22 cellular contexts compared by ENCODE assay signal in the genomic region with DNA sequence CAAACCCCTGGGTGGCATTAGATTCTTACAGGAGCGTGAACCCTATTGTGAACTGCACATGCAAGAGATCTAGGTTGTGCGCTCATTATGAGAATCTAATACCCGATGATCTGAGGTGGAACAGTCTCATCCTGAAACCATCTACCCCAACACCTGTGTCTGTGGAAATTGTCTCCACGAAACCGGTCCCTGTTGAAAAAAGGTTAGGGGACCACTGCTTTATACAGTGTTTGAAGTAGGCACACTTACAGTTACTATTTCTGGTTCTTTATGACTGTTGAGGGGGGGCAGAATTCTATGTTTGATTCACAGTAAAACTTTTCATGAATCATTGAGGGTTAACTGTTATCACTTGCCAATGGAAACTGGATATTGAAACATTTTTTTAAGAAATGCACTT.
A peak's percentile ranks its signal among the peaks of the same experiment; 100 is the strongest.
DNase-seq lines count a peak whose midpoint lies in the region; ATAC-seq and TF ChIP-seq lines count a peak whose summit lies in the region.
"Had no signal": no experiment of that assay in that cellular context is flagged by ENCODE, and none has a peak within 500 bp of the region (broad histone marks: within the 10 kb centered on the region; RNA-seq: fewer than 3 reads in every experiment).

No MANE protein-coding gene starts in this region.

- H3K27me3 Mint-ChIP-seq in activated CD4-positive, alpha-beta memory T cell treated with anti-CD3 and anti-CD28 coated beads, Interleukin-2, amount 10 ng/mL, durations not matched to agents 7 days and 5 days = no peaks in the 10 kb centered on the region
- no peaks in the 10 kb centered on the region for H3K27me3 Mint-ChIP-seq in natural killer cell (ENCODE audit: low read depth in 2 of 2)
- H3K27me3 Mint-ChIP-seq in stimulated activated naive CD8-positive, alpha-beta T cell treated with anti-CD3 and anti-CD28 coated beads, Interleukin-15, Interleukin-2, amounts not matched to agents 100 ng/mL and 50 ng/mL, for 24 hours = no peaks in the 10 kb centered on the region
- H3K27me3 Mint-ChIP-seq: CD8-positive, alpha-beta memory T cell; dendritic cell treated with granulocyte-macrophage colony-stimulating factor and Interleukin-4, amounts not matched to agents 40 ng/mL and 50 ng/mL, for 4 days; memory B cell had no signal

- intact Hi-C loops in natural killer cell (cut with micrococcal nuclease) = no loop called here

- POLR2A ChIA-PET in activated CD4-positive, alpha-beta memory T cell treated with anti-CD3 and anti-CD28 coated beads, Interleukin-2, amount 10 ng/mL, durations not matched to agents 7 days and 5 days (lab: Charles Lee) = no interaction called here

- H3K4me1 Mint-ChIP-seq in activated CD4-positive, alpha-beta memory T cell treated with anti-CD3 and anti-CD28 coated beads, Interleukin-2, amount 10 ng/mL, durations not matched to agents 7 days and 5 days = peaks cover 32% of the 10 kb centered on the region
- peaks cover 0 to 18% of the 10 kb centered on the region in 2 donors for H3K4me1 Mint-ChIP-seq in natural killer cell
- peaks cover 44% of the 10 kb centered on the region for H3K4me1 Mint-ChIP-seq in stimulated activated naive CD8-positive, alpha-beta T cell treated with anti-CD3 and anti-CD28 coated beads, Interleukin-15, Interleukin-2, amounts not matched to agents 100 ng/mL and 50 ng/mL, for 24 hours (ENCODE audit: low read depth)
- H3K4me1 Mint-ChIP-seq: neural crest cell had no signal

- peaks cover 89% of the 10 kb centered on the region for H3K36me3 Mint-ChIP-seq in activated CD4-positive, alpha-beta memory T cell treated with anti-CD3 and anti-CD28 coated beads, Interleukin-2, amount 10 ng/mL, durations not matched to agents 7 days and 5 days (ENCODE audit: low read depth)
- peaks cover 6% of the 10 kb centered on the region for H3K36me3 Mint-ChIP-seq in natural killer cell
- H3K36me3 Mint-ChIP-seq in stimulated activated naive CD8-positive, alpha-beta T cell treated with anti-CD3 and anti-CD28 coated beads, Interleukin-15, Interleukin-2, amounts not matched to agents 100 ng/mL and 50 ng/mL, for 24 hours (ENCODE audit: low read depth) = peaks cover 93% of the 10 kb centered on the region

- ATAC-seq in natural killer cell = no peak
- no peak for ATAC-seq in GM18502 (IDR thresholded peaks at IDR 0.05; ENCODE audit: poor library complexity, unreplicated experiment)
- no peak for ATAC-seq in HG03108 (IDR thresholded peaks at IDR 0.05; ENCODE audit: unreplicated experiment)
- ATAC-seq: SK-N-SH treated with all-trans-retinoic acid at 6 μM for 48 hours had no signal

- peak; percentile 12 for TF ChIP-seq CTCF in natural killer cell (IDR thresholded peaks at IDR 0.05)

- CTCF ChIA-PET in activated CD4-positive, alpha-beta memory T cell treated with anti-CD3 and anti-CD28 coated beads, Interleukin-2, amount 10 ng/mL, durations not matched to agents 7 days and 5 days (lab: Charles Lee) = no interaction called here

- H3K4me3 Mint-ChIP-seq in activated CD4-positive, alpha-beta memory T cell treated with anti-CD3 and anti-CD28 coated beads, Interleukin-2, amount 10 ng/mL, durations not matched to agents 7 days and 5 days = no peak overlapping the region
- no peak overlapping the region for H3K4me3 Mint-ChIP-seq in natural killer cell
- peak overlapping the region; percentile 5 for H3K4me3 Mint-ChIP-seq in stimulated activated naive CD8-positive, alpha-beta T cell treated with anti-CD3 and anti-CD28 coated beads, Interleukin-15, Interleukin-2, amounts not matched to agents 100 ng/mL and 50 ng/mL, for 24 hours
- H3K4me3 Mint-ChIP-seq: CD8-positive, alpha-beta memory T cell; dendritic cell treated with granulocyte-macrophage colony-stimulating factor and Interleukin-4, amounts not matched to agents 40 ng/mL and 50 ng/mL, for 4 days; memory B cell; neural crest cell had no signal

- peaks cover 8% of the 10 kb centered on the region for H3K9me3 Mint-ChIP-seq in activated CD4-positive, alpha-beta memory T cell treated with anti-CD3 and anti-CD28 coated beads, Interleukin-2, amount 10 ng/mL, durations not matched to agents 7 days and 5 days
- H3K9me3 Mint-ChIP-seq in natural killer cell = no peaks in the 10 kb centered on the region
- H3K9me3 Mint-ChIP-seq in stimulated activated naive CD8-positive, alpha-beta T cell treated with anti-CD3 and anti-CD28 coated beads, Interleukin-15, Interleukin-2, amounts not matched to agents 100 ng/mL and 50 ng/mL, for 24 hours = peaks cover 15% of the 10 kb centered on the region
- H3K9me3 Mint-ChIP-seq: CD8-positive, alpha-beta memory T cell; dendritic cell treated with granulocyte-macrophage colony-stimulating factor and Interleukin-4, amounts not matched to agents 40 ng/mL and 50 ng/mL, for 4 days; neural crest cell had no signal

- DNase-seq in stimulated activated CD4-positive, alpha-beta T cell treated with anti-CD3 and anti-CD28 coated beads, Interleukin-12 subunit alpha, Interleukin-12 subunit beta, amount 100 ng/mL, for 48 hours (ENCODE audit: low read depth in 2 of 3, low spot score in 1 of 3) = peak; percentile 2 to 32 (median 31)
- DNase-seq in stimulated activated CD4-positive, alpha-beta T cell treated with anti-CD3 and anti-CD28 coated beads, Interleukin-12 subunit alpha, Interleukin-12 subunit beta, amount 100 ng/mL, for 4 hours = no peak
- no peak for DNase-seq in activated CD4-positive, alpha-beta memory T cell treated with anti-CD3 and anti-CD28 coated beads, Interleukin-2, amount 10 ng/mL, durations not matched to agents 7 days and 5 days
- DNase-seq in natural killer cell = no peak
- DNase-seq in pons (ENCODE audit: low spot score) = no peak
- DNase-seq: CD8-positive, alpha-beta memory T cell; foreskin melanocyte; GOT3; IMR-90; kidney glomerular epithelial cell; MM.1S; NCI-H187 treated with DMSO at 0.1 percent for 48 hours; RPMI8226; spleen; testis had no signal

- H3K27ac Mint-ChIP-seq in activated CD4-positive, alpha-beta memory T cell treated with anti-CD3 and anti-CD28 coated beads, Interleukin-2, amount 10 ng/mL, durations not matched to agents 7 days and 5 days = peak overlapping the region; percentile 26
- H3K27ac Mint-ChIP-seq in natural killer cell = no peak overlapping the region
- peak overlapping the region; percentile 83 for H3K27ac Mint-ChIP-seq in stimulated activated naive CD8-positive, alpha-beta T cell treated with anti-CD3 and anti-CD28 coated beads, Interleukin-15, Interleukin-2, amounts not matched to agents 100 ng/mL and 50 ng/mL, for 24 hours
- H3K27ac Mint-ChIP-seq: dendritic cell treated with granulocyte-macrophage colony-stimulating factor and Interleukin-4, amounts not matched to agents 40 ng/mL and 50 ng/mL, for 4 days had no signal

Comparison
In these comparisons a context has a peak if more than half of its experiments do, and no peak if none do; other contexts are left out.
1. DNase-seq: peak in stimulated activated CD4-positive, alpha-beta T cell treated with anti-CD3 and anti-CD28 coated beads, Interleukin-12 subunit alpha, Interleukin-12 subunit beta, amount 100 ng/mL, for 48 hours (3 of 3); none in stimulated activated CD4-positive, alpha-beta T cell treated with anti-CD3 and anti-CD28 coated beads, Interleukin-12 subunit alpha, Interleukin-12 subunit beta, amount 100 ng/mL, for 4 hours (single experiment), activated CD4-positive, alpha-beta memory T cell treated with anti-CD3 and anti-CD28 coated beads, Interleukin-2, amount 10 ng/mL, durations not matched to agents 7 days and 5 days (single experiment), natural killer cell (single experiment) and pons (single experiment).
2. H3K27ac Mint-ChIP-seq: peak in activated CD4-positive, alpha-beta memory T cell treated with anti-CD3 and anti-CD28 coated beads, Interleukin-2, amount 10 ng/mL, durations not matched to agents 7 days and 5 days (single experiment) and stimulated activated naive CD8-positive, alpha-beta T cell treated with anti-CD3 and anti-CD28 coated beads, Interleukin-15, Interleukin-2, amounts not matched to agents 100 ng/mL and 50 ng/mL, for 24 hours (single experiment); none in natural killer cell (0 of 2).